ENCODE assay signal across 25 cellular contexts in genomic region chr3:157427906-157428305, GRCh38.
"Had no signal": no experiment of that assay in that cellular context is flagged by ENCODE, and none has a peak within 500 bp of the region (broad histone marks: within the 10 kb centered on the region; RNA-seq: fewer than 3 reads in every experiment).

No MANE protein-coding gene starts in this region.

- H3K27me3 Mint-ChIP-seq: activated T-cell treated with anti-CD3 and anti-CD28 coated beads, Interleukin-2, amount 50 U/mL, for 24 hours; activated T-helper 17 cell treated with anti-CD3 and anti-CD28 coated beads, Interleukin-2, amount 50 U/mL, for 72 hours; dendritic cell treated with granulocyte-macrophage colony-stimulating factor and Interleukin-4, amounts not matched to agents 40 ng/mL and 50 ng/mL, for 4 days; type B pancreatic cell had no signal

- H3K27me3 ChIP-seq: cardiac muscle cell, right atrium auricular region, spleen, vagina had no signal

- H3K9me3 Mint-ChIP-seq: activated T-cell treated with anti-CD3 and anti-CD28 coated beads, Interleukin-2, amount 50 U/mL, for 24 hours had no signal

- H3K4me1 Mint-ChIP-seq: activated naive CD8-positive, alpha-beta T cell treated with anti-CD3 and anti-CD28 coated beads, Interleukin-2, amount 10 ng/mL, durations not matched to agents 7 days and 5 days; activated T-helper 17 cell treated with anti-CD3 and anti-CD28 coated beads, Interleukin-2, amount 50 U/mL, for 72 hours; naive thymus-derived CD8-positive, alpha-beta T cell had no signal

- ATAC-seq: activated T-helper 17 cell treated with anti-CD3 and anti-CD28 coated beads, Interleukin-2, amount 50 U/mL, for 72 hours; naive thymus-derived CD8-positive, alpha-beta T cell; psoas muscle; WTC11 had no signal

- H3K27ac Mint-ChIP-seq: activated naive CD8-positive, alpha-beta T cell treated with anti-CD3 and anti-CD28 coated beads, Interleukin-2, amount 10 ng/mL, durations not matched to agents 7 days and 5 days; activated T-cell treated with anti-CD3 and anti-CD28 coated beads, Interleukin-2, amount 50 U/mL, for 24 hours; activated T-helper 17 cell treated with anti-CD3 and anti-CD28 coated beads, Interleukin-2, amount 50 U/mL, for 72 hours; dendritic cell treated with granulocyte-macrophage colony-stimulating factor and Interleukin-4, amounts not matched to agents 40 ng/mL and 50 ng/mL, for 4 days; naive thymus-derived CD8-positive, alpha-beta T cell; type B pancreatic cell; WTC11 had no signal

- H3K4me3 Mint-ChIP-seq: activated naive CD8-positive, alpha-beta T cell treated with anti-CD3 and anti-CD28 coated beads, Interleukin-2, amount 10 ng/mL, durations not matched to agents 7 days and 5 days; activated T-cell treated with anti-CD3 and anti-CD28 coated beads, Interleukin-2, amount 50 U/mL, for 24 hours; activated T-helper 17 cell treated with anti-CD3 and anti-CD28 coated beads, Interleukin-2, amount 50 U/mL, for 72 hours; dendritic cell treated with granulocyte-macrophage colony-stimulating factor and Interleukin-4, amounts not matched to agents 40 ng/mL and 50 ng/mL, for 4 days; naive thymus-derived CD8-positive, alpha-beta T cell; type B pancreatic cell; WTC11 had no signal

- H3K27ac ChIP-seq: cardiac muscle cell, left ventricle myocardium inferior, psoas muscle, right atrium auricular region, spleen, thoracic aorta, vagina had no signal

- H3K4me1 ChIP-seq: left ventricle myocardium inferior, psoas muscle, right atrium auricular region, vagina had no signal

- H3K36me3 ChIP-seq: cardiac muscle cell, left ventricle myocardium inferior, right atrium auricular region, spleen, thoracic aorta, vagina had no signal

- H3K4me3 ChIP-seq: cardiac muscle cell, left ventricle myocardium inferior, psoas muscle, right atrium auricular region, spleen, thoracic aorta, vagina had no signal

- H3K36me3 Mint-ChIP-seq: activated naive CD8-positive, alpha-beta T cell treated with anti-CD3 and anti-CD28 coated beads, Interleukin-2, amount 10 ng/mL, durations not matched to agents 7 days and 5 days had no signal

- H3K9me3 ChIP-seq: left ventricle myocardium inferior, psoas muscle, right atrium auricular region, thoracic aorta, vagina had no signal

- DNase-seq: activated CD4-positive, alpha-beta T cell treated with anti-CD3 and anti-CD28 coated beads, Interleukin-2, amount 50 U/mL, for 4 hours; activated CD8-positive, alpha-beta memory T cell treated with anti-CD3 and anti-CD28 coated beads for 24 hours; activated CD8-positive, alpha-beta memory T cell treated with anti-CD3 and anti-CD28 coated beads, Interleukin-2, amount 50 U/mL, for 4 hours; activated naive CD8-positive, alpha-beta T cell treated with anti-CD3 and anti-CD28 coated beads, Interleukin-2, amount 10 ng/mL, durations not matched to agents 7 days and 5 days; activated T-cell treated with anti-CD3 and anti-CD28 coated beads, Interleukin-2, amount 50 U/mL, for 24 hours; amygdala; effector CD8-positive, alpha-beta T cell; erythroblast; foreskin melanocyte; hippocampal formation; left ventricle myocardium inferior; naive thymus-derived CD8-positive, alpha-beta T cell; psoas muscle; spleen; stimulated activated CD4-positive, alpha-beta T cell treated with anti-CD3 and anti-CD28 coated beads, Interleukin-4, amount 100 ng/mL, for 1 hour; stimulated activated naive CD4-positive, alpha-beta T cell; T1000 had no signal
